2 cellular contexts compared by ENCODE assay signal in the genomic region with DNA sequence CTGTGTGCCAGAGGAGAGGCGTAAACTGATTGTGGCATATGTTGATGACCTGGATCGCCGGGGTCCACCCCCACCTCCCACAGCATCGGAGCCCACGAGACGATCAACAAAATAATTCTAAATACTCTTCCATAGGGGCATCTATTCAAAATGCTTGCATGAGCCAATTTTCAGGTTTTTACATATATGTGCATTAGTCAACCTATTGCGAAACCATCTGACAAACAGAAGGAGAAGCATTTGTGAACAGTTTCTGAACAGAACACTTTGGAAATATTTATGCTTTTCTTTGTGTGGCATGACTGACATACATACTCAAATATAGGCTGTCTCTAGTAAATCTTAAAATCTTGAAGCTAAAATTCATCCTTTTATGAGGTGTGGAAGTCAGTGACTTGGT.
TF ChIP-seq lines count a peak whose summit lies in the region.

No MANE protein-coding gene starts in this region.

TF ChIP-seq in GM23338, 12 proteins besides CTCF, POLR2A, EP300 and RAD21:
- TF ChIP-seq STAT1 (IDR thresholded peaks at IDR 0.05; ENCODE audit: unreplicated experiment) (no peak), EZH2phosphoT487 (IDR thresholded peaks at IDR 0.05; ENCODE audit: unreplicated experiment) (peak; percentile 42), EZH2 (IDR thresholded peaks at IDR 0.05; ENCODE audit: low read depth, unreplicated experiment) (no peak), ZNF114 (CRISPR knock-in tag; IDR thresholded peaks at IDR 0.05) (no peak), ZNF462 (CRISPR knock-in tag; IDR thresholded peaks at IDR 0.05) (no peak), POLR2AphosphoS5 (IDR thresholded peaks at IDR 0.05; ENCODE audit: low read depth) (no peak)
- TF ChIP-seq, protein P1, sequence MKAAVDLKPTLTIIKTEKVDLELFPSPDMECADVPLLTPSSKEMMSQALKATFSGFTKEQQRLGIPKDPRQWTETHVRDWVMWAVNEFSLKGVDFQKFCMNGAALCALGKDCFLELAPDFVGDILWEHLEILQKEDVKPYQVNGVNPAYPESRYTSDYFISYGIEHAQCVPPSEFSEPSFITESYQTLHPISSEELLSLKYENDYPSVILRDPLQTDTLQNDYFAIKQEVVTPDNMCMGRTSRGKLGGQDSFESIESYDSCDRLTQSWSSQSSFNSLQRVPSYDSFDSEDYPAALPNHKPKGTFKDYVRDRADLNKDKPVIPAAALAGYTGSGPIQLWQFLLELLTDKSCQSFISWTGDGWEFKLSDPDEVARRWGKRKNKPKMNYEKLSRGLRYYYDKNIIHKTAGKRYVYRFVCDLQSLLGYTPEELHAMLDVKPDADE (IDR thresholded peaks at IDR 0.05) = no peak
TF ChIP-seq in GM23338: peak in this region for 1.

TF ChIP-seq in H1, 55 proteins besides CTCF, POLR2A, EP300 and RAD21:
- peak; percentile 65; the same call in 1 of the 2 replicates for TF ChIP-seq CEBPB (IDR thresholded peaks at IDR 0.05; ENCODE audit: low read depth, low read length)
- TF ChIP-seq GTF2F1 (IDR thresholded peaks at IDR 0.05; ENCODE audit: borderline replicate concordance, low read depth, low read length) = no peak
